ENCODE assay signal across 8 cellular contexts in genomic region chr17:47066841-47067682, GRCh38.
DNase-seq lines count a peak whose midpoint lies in the region; ATAC-seq and TF ChIP-seq lines count a peak whose summit lies in the region.

No MANE protein-coding gene starts in this region.

- CTCF ChIA-PET in T-cell (lab: Charles Lee): no interaction called here

- POLR2A ChIA-PET in T-cell (lab: Charles Lee): interaction anchor here in 1 of 2 donors (0.7 kb wide), 1 partner anchor 26 kb away, joined by 3 read pairs; no protein-coding TSS in a partner anchor

- DNase-seq in G401 (ENCODE audit: low spot score) (peak; percentile 92), NCI-H146 treated with DMSO at 0.1 percent for 48 hours (lab: John Stamatoyannopoulos, UW; ENCODE audit: unreplicated experiment) (peak; percentile 70), T-cell (peak; percentile 50 to 84 (median 75)), amniotic epithelial cell (ENCODE audit: low read depth) (peak; percentile 91), left ventricle myocardium inferior (peak; percentile 81), posterior vena cava (ENCODE audit: low spot score) (peak; percentile 90), upper lobe of right lung (peak; percentile 87)

- no peaks in the 10 kb centered on the region for H3K27me3 ChIP-seq in left ventricle myocardium inferior (ENCODE audit: low read depth)
- no peaks in the 10 kb centered on the region for H3K27me3 ChIP-seq in upper lobe of right lung

- H3K27ac ChIP-seq in left ventricle myocardium inferior (replicated peaks): peak overlapping the region; percentile 93
- peak overlapping the region; percentile 95 for H3K27ac ChIP-seq in upper lobe of right lung

- peak overlapping the region; percentile 92 to 94 for H3K27ac Mint-ChIP-seq in T-cell

- H3K36me3 ChIP-seq in left ventricle myocardium inferior: peaks cover 13% of the 10 kb centered on the region
- H3K36me3 ChIP-seq in upper lobe of right lung: no peaks in the 10 kb centered on the region

- TF ChIP-seq CTCF in left ventricle myocardium inferior (IDR thresholded peaks at IDR 0.05; ENCODE audit: borderline replicate concordance) (peak; percentile 39), upper lobe of right lung (IDR thresholded peaks at IDR 0.05) (no peak)

- peak overlapping the region; percentile 89 for H3K4me3 Mint-ChIP-seq in T-cell

- peak overlapping the region; percentile 82 for H3K4me3 ChIP-seq in left ventricle myocardium inferior
- H3K4me3 ChIP-seq in upper lobe of right lung: peak overlapping the region; percentile 82

- ATAC-seq in HG02642 (IDR thresholded peaks at IDR 0.05; ENCODE audit: poor library complexity, unreplicated experiment): peak; percentile 81
- ATAC-seq in T-cell (replicated peaks in 1 of 4): peak; percentile 97 to 99 (median 98)
- ATAC-seq in upper lobe of right lung: peak; percentile 99

- no peaks in the 10 kb centered on the region for H3K9me3 Mint-ChIP-seq in T-cell

- peaks cover 8% of the 10 kb centered on the region for H3K36me3 Mint-ChIP-seq in T-cell

- intact Hi-C loops in left ventricle myocardium inferior (cut with micrococcal nuclease): no loop called here
- intact Hi-C loops in posterior vena cava (cut with DNase I): no loop called here
- intact Hi-C loops in upper lobe of right lung (cut with DNase I): no loop called here

- H3K4me1 Mint-ChIP-seq in T-cell: peaks cover 29 to 38% (median 34%) of the 10 kb centered on the region in 3 donors

- in situ Hi-C loops in G401 (cut with HindIII; ENCODE audit: low sequenced_read_pairs): no loop called here

- H3K4me1 ChIP-seq in left ventricle myocardium inferior: peaks cover 35% of the 10 kb centered on the region
- H3K4me1 ChIP-seq in upper lobe of right lung: no peaks in the 10 kb centered on the region

- peaks cover 6% of the 10 kb centered on the region for H3K9me3 ChIP-seq in left ventricle myocardium inferior (replicated peaks)
- H3K9me3 ChIP-seq in upper lobe of right lung: no peaks in the 10 kb centered on the region

- no peaks in the 10 kb centered on the region for H3K27me3 Mint-ChIP-seq in T-cell

Comparison
In these comparisons a context has a peak if more than half of its experiments do, and no peak if none do; other contexts are left out.
1. Peak in every context shown above with its lines: DNase-seq, ATAC-seq, H3K4me3 ChIP-seq and H3K27ac ChIP-seq.